ENCODE assay signal across 17 cellular contexts in genomic region chrX:72216973-72217372, GRCh38. TPM values are rescaled to one million over a fixed set of nuclear protein-coding genes. Genes with fewer than 3 reads are reported as not detected.
"Had no signal": no experiment of that assay in that cellular context is flagged by ENCODE, and none has a peak within 500 bp of the region (broad histone marks: within the 10 kb centered on the region; RNA-seq: fewer than 3 reads in every experiment).

No MANE protein-coding gene starts in this region.

- H3K27me3 ChIP-seq: hepatocyte had no signal

- H3K4me3 ChIP-seq: hepatocyte, psoas muscle, skin epidermis had no signal

- H2AFZ ChIP-seq: hepatocyte, parathyroid adenoma had no signal

- H3K9ac ChIP-seq: parathyroid adenoma had no signal

- H3K4me1 ChIP-seq: parathyroid adenoma, psoas muscle had no signal

- H3K79me2 ChIP-seq: hepatocyte, parathyroid adenoma had no signal

- H3K9me3 ChIP-seq: psoas muscle had no signal

- ATAC-seq: left cardiac atrium; naive thymus-derived CD4-positive, alpha-beta T cell; psoas muscle; sciatic nerve had no signal

- DNase-seq: erythroblast; foreskin melanocyte; head of caudate nucleus; kidney; left cardiac atrium; naive thymus-derived CD4-positive, alpha-beta T cell; nephron progenitor cell; psoas muscle; retina; stimulated activated CD4-positive, alpha-beta T cell treated with anti-CD3 and anti-CD28 coated beads, Interleukin-12 subunit alpha, Interleukin-12 subunit beta, amount 100 ng/mL, for 4 hours; stimulated activated naive CD4-positive, alpha-beta T cell; trophoblast cell had no signal

- H3K27ac ChIP-seq: hepatocyte, parathyroid adenoma, psoas muscle, skin epidermis had no signal

- H3K4me2 ChIP-seq: hepatocyte had no signal

RNA-seq across cellular contexts. Expression of gene ERCC6L, which starts 21.9 kb away (rescaled TPM):
- total RNA-seq: mesenteric fat pad had no signal
